In genomic region chr1:94316836-94317789, GRCh38 we compare ENCODE assay signal across 19 cellular contexts.
DNase-seq lines count a peak whose midpoint lies in the region; ATAC-seq and TF ChIP-seq lines count a peak whose summit lies in the region.
"Had no signal": no experiment of that assay in that cellular context is flagged by ENCODE, and none has a peak within 500 bp of the region (broad histone marks: within the 10 kb centered on the region; RNA-seq: fewer than 3 reads in every experiment).

No MANE protein-coding gene starts in this region.

- H2AFZ ChIP-seq in GM23248, result peak overlapping the region; percentile 29

- H3K4me3 Mint-ChIP-seq in CD8-positive, alpha-beta T cell, result no peak overlapping the region
- no peak overlapping the region for H3K4me3 Mint-ChIP-seq in activated CD8-positive, alpha-beta T cell treated with anti-CD3 and anti-CD28 coated beads for 36 hours
- H3K4me3 Mint-ChIP-seq: activated naive CD8-positive, alpha-beta T cell treated with anti-CD3 and anti-CD28 coated beads for 36 hours; T-helper 17 cell had no signal

- peak overlapping the region; percentile 49 for H3K4me2 ChIP-seq in GM23248 (ENCODE audit: unreplicated experiment)

- ATAC-seq in RWPE2 (ENCODE audit: low read depth) (peak; percentile 59), mucosa of descending colon (peak; percentile 42)
- no peak for ATAC-seq in CD8-positive, alpha-beta T cell
- ATAC-seq in activated CD8-positive, alpha-beta T cell treated with anti-CD3 and anti-CD28 coated beads for 36 hours, result no peak
- ATAC-seq: T-helper 17 cell had no signal

- no peak overlapping the region for H3K27ac Mint-ChIP-seq in CD8-positive, alpha-beta T cell
- no peak overlapping the region for H3K27ac Mint-ChIP-seq in activated CD8-positive, alpha-beta T cell treated with anti-CD3 and anti-CD28 coated beads for 36 hours
- H3K27ac Mint-ChIP-seq: activated naive CD8-positive, alpha-beta T cell treated with anti-CD3 and anti-CD28 coated beads for 36 hours; T-helper 17 cell had no signal

- H3K9me3 ChIP-seq in GM23248 (ENCODE audit: low read depth) (no peaks in the 10 kb centered on the region), RWPE2 (ENCODE audit: severe bottlenecking) (no peaks in the 10 kb centered on the region), mucosa of descending colon (no peaks in the 10 kb centered on the region)
- H3K9me3 ChIP-seq in CD8-positive, alpha-beta T cell (ENCODE audit: low read length), result no peaks in the 10 kb centered on the region
- H3K9me3 ChIP-seq: esophagus squamous epithelium, spleen had no signal

- H3K9me2 ChIP-seq in GM23248 (ENCODE audit: insufficient read depth), result no peaks in the 10 kb centered on the region; the same call in 1 of the 2 replicates

- 70 to 71% methylated on average over 8 of the region's 8 CpGs for WGBS in GM23248 (ENCODE audit: low coverage in 1 of 2, low lambda C conversion rate in 2 of 2, missing lambda C conversion rate in 2 of 2), 2 experiments

- in situ Hi-C loops in GM23248 (cut with MboI), result no loop called here

- intact Hi-C loops in mucosa of descending colon (cut with DNase I, micrococcal nuclease), result no loop called here
- intact Hi-C loops in CD8-positive, alpha-beta T cell (cut with DNase I, micrococcal nuclease), result no loop called here
- intact Hi-C loops in activated CD8-positive, alpha-beta T cell treated with anti-CD3 and anti-CD28 coated beads for 36 hours (cut with micrococcal nuclease), result no loop called here

- H3K4me1 Mint-ChIP-seq in CD8-positive, alpha-beta T cell (ENCODE audit: low read depth), result no peaks in the 10 kb centered on the region
- H3K4me1 Mint-ChIP-seq in activated CD8-positive, alpha-beta T cell treated with anti-CD3 and anti-CD28 coated beads for 36 hours (ENCODE audit: low read depth), result no peaks in the 10 kb centered on the region
- H3K4me1 Mint-ChIP-seq: activated naive CD8-positive, alpha-beta T cell treated with anti-CD3 and anti-CD28 coated beads for 36 hours; T-helper 17 cell had no signal

- H3K27ac ChIP-seq in GM23248, result peak overlapping the region; percentile 6
- peak overlapping the region; percentile 30 for H3K27ac ChIP-seq in RWPE2 (ENCODE audit: poor library complexity, severe bottlenecking)
- no peak overlapping the region for H3K27ac ChIP-seq in CD8-positive, alpha-beta T cell (ENCODE audit: low read depth, low read length)
- H3K27ac ChIP-seq: esophagus squamous epithelium had no signal

- H3K36me3 ChIP-seq in GM23248 (ENCODE audit: low read depth), result no peaks in the 10 kb centered on the region
- H3K36me3 ChIP-seq in RWPE2 (ENCODE audit: low read depth), result no peaks in the 10 kb centered on the region
- no peaks in the 10 kb centered on the region for H3K36me3 ChIP-seq in mucosa of descending colon (ENCODE audit: low read depth)
- H3K36me3 ChIP-seq in CD8-positive, alpha-beta T cell (ENCODE audit: insufficient read depth, low read length), result no peaks in the 10 kb centered on the region
- H3K36me3 ChIP-seq: esophagus squamous epithelium, spleen had no signal

- peaks cover 32% of the 10 kb centered on the region for H3K4me1 ChIP-seq in GM23248 (ENCODE audit: insufficient read depth)
- peaks cover 20% of the 10 kb centered on the region for H3K4me1 ChIP-seq in RWPE2 (ENCODE audit: insufficient read depth, poor library complexity, severe bottlenecking)
- no peaks in the 10 kb centered on the region for H3K4me1 ChIP-seq in mucosa of descending colon (ENCODE audit: low read depth)
- no peaks in the 10 kb centered on the region for H3K4me1 ChIP-seq in CD8-positive, alpha-beta T cell (ENCODE audit: insufficient read depth, low read length)

- no peaks in the 10 kb centered on the region for H4K20me1 ChIP-seq in GM23248 (ENCODE audit: insufficient read depth)

- peaks cover 28% of the 10 kb centered on the region for H3F3A ChIP-seq in GM23248 (ENCODE audit: insufficient read depth)

- no peaks in the 10 kb centered on the region for H3K79me2 ChIP-seq in GM23248 (ENCODE audit: insufficient read depth)

- no peaks in the 10 kb centered on the region for H3K9me3 Mint-ChIP-seq in CD8-positive, alpha-beta T cell
- H3K9me3 Mint-ChIP-seq in activated CD8-positive, alpha-beta T cell treated with anti-CD3 and anti-CD28 coated beads for 36 hours, result no peaks in the 10 kb centered on the region
- H3K9me3 Mint-ChIP-seq: activated naive CD8-positive, alpha-beta T cell treated with anti-CD3 and anti-CD28 coated beads for 36 hours had no signal

- H3K27me3 ChIP-seq in GM23248 (replicated peaks; ENCODE audit: insufficient read depth) (no peaks in the 10 kb centered on the region), RWPE2 (ENCODE audit: insufficient read depth, poor library complexity, severe bottlenecking) (no peaks in the 10 kb centered on the region)
- H3K27me3 ChIP-seq in CD8-positive, alpha-beta T cell (ENCODE audit: insufficient read depth, low read length), result no peaks in the 10 kb centered on the region
- H3K27me3 ChIP-seq: esophagus squamous epithelium, spleen had no signal

- POLR2A ChIA-PET in CD8-positive, alpha-beta T cell (lab: Charles Lee), result no interaction called here
- POLR2A ChIA-PET in activated CD8-positive, alpha-beta T cell treated with anti-CD3 and anti-CD28 coated beads for 36 hours (lab: Charles Lee), result interaction anchor here (0.6 kb wide), 1 partner anchor 204 kb away, joined by 3 read pairs; no protein-coding TSS in a partner anchor

- DNase-seq in GM23248 (peak; percentile 64), RWPE2 (ENCODE audit: low spot score) (no peak), fibroblast of the aortic adventitia (ENCODE audit: low read depth) (peak; percentile 74), mucosa of descending colon (no peak)
- no peak for DNase-seq in CD8-positive, alpha-beta T cell
- DNase-seq in activated CD8-positive, alpha-beta T cell treated with anti-CD3 and anti-CD28 coated beads for 36 hours, result no peak
- no peak for DNase-seq in activated CD8-positive, alpha-beta memory T cell treated with anti-CD3 and anti-CD28 coated beads, Interleukin-2, amount 50 U/mL, for 48 hours
- DNase-seq in stimulated activated CD4-positive, alpha-beta T cell treated with anti-CD3 and anti-CD28 coated beads, Interleukin-1b, Interleukin-23, amount 100 ng/mL, for 48 hours, result no peak
- DNase-seq: activated naive CD8-positive, alpha-beta T cell treated with anti-CD3 and anti-CD28 coated beads for 36 hours; activated T-cell treated with anti-CD3 and anti-CD28 coated beads, Interleukin-2, amount 50 U/mL, for 1 hour; esophagus squamous epithelium; GOT3; Karpas-422; midbrain; NCI-H2029 treated with DMSO at 0.1 percent for 48 hours; NCI-H69; RPMI8226; spleen; T-helper 17 cell had no signal

- CTCF ChIA-PET in CD8-positive, alpha-beta T cell (lab: Charles Lee), result interaction anchor here (1.0 kb wide), 1 partner anchor 13 kb away, joined by 3 read pairs; no protein-coding TSS in a partner anchor
- CTCF ChIA-PET in activated CD8-positive, alpha-beta T cell treated with anti-CD3 and anti-CD28 coated beads for 36 hours (lab: Charles Lee), result interaction anchor here (1.5 kb wide), 1 partner anchor 18 kb away, joined by 4 read pairs; no protein-coding TSS in a partner anchor

- TF ChIP-seq CTCF in RWPE2 (IDR thresholded peaks at IDR 0.05; ENCODE audit: poor library complexity, severe bottlenecking) (no peak), fibroblast of the aortic adventitia (IDR thresholded peaks at IDR 0.05; ENCODE audit: insufficient read depth, low read length) (no peak), mucosa of descending colon (IDR thresholded peaks at IDR 0.05) (no peak)
- TF ChIP-seq CTCF in CD8-positive, alpha-beta T cell (IDR thresholded peaks at IDR 0.05), result no peak
- no peak for TF ChIP-seq CTCF in activated CD8-positive, alpha-beta T cell treated with anti-CD3 and anti-CD28 coated beads for 36 hours (IDR thresholded peaks at IDR 0.05)

- H3K36me3 Mint-ChIP-seq in CD8-positive, alpha-beta T cell, result no peaks in the 10 kb centered on the region
- H3K36me3 Mint-ChIP-seq in activated CD8-positive, alpha-beta T cell treated with anti-CD3 and anti-CD28 coated beads for 36 hours (ENCODE audit: low read depth), result no peaks in the 10 kb centered on the region
- H3K36me3 Mint-ChIP-seq: activated naive CD8-positive, alpha-beta T cell treated with anti-CD3 and anti-CD28 coated beads for 36 hours had no signal

- H3K9ac ChIP-seq in GM23248, result no peak overlapping the region

- H3K4me3 ChIP-seq in GM23248 (no peak overlapping the region), RWPE2 (ENCODE audit: severe bottlenecking) (no peak overlapping the region), fibroblast of the aortic adventitia (ENCODE audit: low read depth, low read length) (no peak overlapping the region), mucosa of descending colon (no peak overlapping the region)
- H3K4me3 ChIP-seq in CD8-positive, alpha-beta T cell (ENCODE audit: low read depth, low read length), result no peak overlapping the region
- H3K4me3 ChIP-seq: esophagus squamous epithelium, spleen had no signal

- H3K27me3 Mint-ChIP-seq in CD8-positive, alpha-beta T cell (ENCODE audit: low read depth), result peaks cover 3% of the 10 kb centered on the region
- peaks cover 5% of the 10 kb centered on the region for H3K27me3 Mint-ChIP-seq in activated CD8-positive, alpha-beta T cell treated with anti-CD3 and anti-CD28 coated beads for 36 hours

Comparison
In these comparisons a context has a peak if more than half of its experiments do, and no peak if none do; other contexts are left out.
1. DNase-seq: peak in GM23248 (single experiment) and fibroblast of the aortic adventitia (single experiment); none in RWPE2 (single experiment), mucosa of descending colon (0 of 3), CD8-positive, alpha-beta T cell (0 of 7), activated CD8-positive, alpha-beta T cell treated with anti-CD3 and anti-CD28 coated beads for 36 hours (single experiment), activated CD8-positive, alpha-beta memory T cell treated with anti-CD3 and anti-CD28 coated beads, Interleukin-2, amount 50 U/mL, for 48 hours (single experiment) and stimulated activated CD4-positive, alpha-beta T cell treated with anti-CD3 and anti-CD28 coated beads, Interleukin-1b, Interleukin-23, amount 100 ng/mL, for 48 hours (single experiment).
2. ATAC-seq: peak in RWPE2 (single experiment) and mucosa of descending colon (single experiment); none in CD8-positive, alpha-beta T cell (single experiment) and activated CD8-positive, alpha-beta T cell treated with anti-CD3 and anti-CD28 coated beads for 36 hours (single experiment).